In genomic region chr1:92831368-92831761, GRCh38 we compare ENCODE assay signal across 1 cellular context.
TF ChIP-seq lines count a peak whose summit lies in the region.

No MANE protein-coding gene starts in this region.

TF ChIP-seq in K562, 482 proteins besides CTCF, POLR2A, EP300 and RAD21:
- TF ChIP-seq FOXK2 (conservative IDR thresholded peaks at IDR 0.05 in 1 of 2, IDR thresholded peaks at IDR 0.05 in 1 of 2; ENCODE audit: low read depth in 2 of 2) (no peak), ZNF445 (CRISPR knock-in tag; IDR thresholded peaks at IDR 0.05; ENCODE audit: low read depth) (no peak), CHD4 (IDR thresholded peaks at IDR 0.05; ENCODE audit: insufficient read depth, insufficient replicate concordance, low read depth, low read length, poor library complexity, severe bottlenecking) (no peak), TAF15 (IDR thresholded peaks at IDR 0.05; ENCODE audit: low read depth, low read length) (no peak), E2F3 (CRISPR knock-in tag; IDR thresholded peaks at IDR 0.05) (no peak), ZNF143 (CRISPR knock-in tag; IDR thresholded peaks at IDR 0.05) (no peak), ZKSCAN3 (CRISPR knock-in tag; IDR thresholded peaks at IDR 0.05) (no peak), ZNF318 (IDR thresholded peaks at IDR 0.05; ENCODE audit: borderline replicate concordance in 1 of 2, low read depth in 1 of 2) (no peak), ZFX (CRISPR knock-in tag; IDR thresholded peaks at IDR 0.05) (no peak), MCM3 (IDR thresholded peaks at IDR 0.05) (no peak), RBM25 (IDR thresholded peaks at IDR 0.05; ENCODE audit: low read depth, low read length, severe bottlenecking) (no peak), CGGBP1 (CRISPR knock-in tag; IDR thresholded peaks at IDR 0.05) (no peak), ZBTB7A (IDR thresholded peaks at IDR 0.05; ENCODE audit: borderline replicate concordance, control insufficient read depth, low read depth, low read length) (no peak), THRAP3 (IDR thresholded peaks at IDR 0.05; ENCODE audit: borderline replicate concordance) (no peak), FOS (IDR thresholded peaks at IDR 0.05; ENCODE audit: extremely low read depth, insufficient read length) (no peak), ZNF609 (CRISPR knock-in tag; IDR thresholded peaks at IDR 0.05; ENCODE audit: borderline replicate concordance) (no peak), XRCC4 (IDR thresholded peaks at IDR 0.05; ENCODE audit: extremely low read depth, insufficient read depth, insufficient read length) (no peak), ZNF133 (CRISPR knock-in tag; IDR thresholded peaks at IDR 0.05) (no peak), ZNF561 (CRISPR knock-in tag; conservative IDR thresholded peaks at IDR 0.05) (no peak)
TF ChIP-seq in K562: peak in this region for 0.
